Comparison of ENCODE assay signal across 12 cellular contexts in genomic region chrX:153642655-153643430, GRCh38. TPM values are rescaled to one million over a fixed set of nuclear protein-coding genes. Genes with fewer than 3 reads are reported as not detected.
A peak's percentile ranks its signal among the peaks of the same experiment; 100 is the strongest.
DNase-seq lines count a peak whose midpoint lies in the region; ATAC-seq, FAIRE-seq and TF ChIP-seq lines count a peak whose summit lies in the region.
"Had no signal": no experiment of that assay in that cellular context is flagged by ENCODE, and none has a peak within 500 bp of the region (broad histone marks: within the 10 kb centered on the region; RNA-seq: fewer than 3 reads in every experiment).

No MANE protein-coding gene starts in this region.

- H3K27ac ChIP-seq in HEK293 (ENCODE audit: extremely low read depth, low read depth, low read length) = no peak overlapping the region; the same call in 1 of the 2 replicates
- H3K27ac ChIP-seq in dorsolateral prefrontal cortex = peak overlapping the region in 1 of 59 donors; percentile 5
- H3K27ac ChIP-seq: esophagus squamous epithelium had no signal

- no peak for FAIRE-seq in RCC 7860 (lab: Jason Lieb, UNC)

- ATAC-seq in activated CD8-positive, alpha-beta memory T cell treated with anti-CD3 and anti-CD28 coated beads, Interleukin-2, amount 10 ng/mL, durations not matched to agents 7 days and 5 days = no peak
- ATAC-seq in GM18870 (IDR thresholded peaks at IDR 0.05; ENCODE audit: unreplicated experiment) = no peak
- no peak for ATAC-seq in GM18907 (IDR thresholded peaks at IDR 0.05; ENCODE audit: unreplicated experiment)

- intact Hi-C loops in dorsolateral prefrontal cortex (cut with DNase I) = no loop called here

- peak; percentile 41 for DNase-seq in activated CD8-positive, alpha-beta memory T cell treated with anti-CD3 and anti-CD28 coated beads, Interleukin-2, amount 50 U/mL, for 48 hours
- no peak for DNase-seq in activated CD8-positive, alpha-beta memory T cell treated with anti-CD3 and anti-CD28 coated beads, Interleukin-2, amount 10 ng/mL, durations not matched to agents 7 days and 5 days
- DNase-seq in dorsolateral prefrontal cortex (peak in 4 of 10 donors; percentile 2 to 43 (median 36)), progenitor cell of endocrine pancreas (ENCODE audit: low spot score, unreplicated experiment) (no peak), RCC 7860 (ENCODE audit: low spot score) (no peak)
- DNase-seq: esophagus squamous epithelium; NCI-H446; stimulated activated CD4-positive, alpha-beta T cell treated with anti-CD3 and anti-CD28 coated beads, Interleukin-2, amount 100 ng/mL, for 48 hours; SW 1271 had no signal

- peaks cover 43% of the 10 kb centered on the region for H3K27me3 Mint-ChIP-seq in activated CD8-positive, alpha-beta memory T cell treated with anti-CD3 and anti-CD28 coated beads, Interleukin-2, amount 10 ng/mL, durations not matched to agents 7 days and 5 days
- peaks cover 11% of the 10 kb centered on the region for H3K27me3 Mint-ChIP-seq in progenitor cell of endocrine pancreas

- no peak overlapping the region for H3K27ac Mint-ChIP-seq in activated CD8-positive, alpha-beta memory T cell treated with anti-CD3 and anti-CD28 coated beads, Interleukin-2, amount 10 ng/mL, durations not matched to agents 7 days and 5 days
- no peak overlapping the region for H3K27ac Mint-ChIP-seq in progenitor cell of endocrine pancreas

- peaks cover 3% of the 10 kb centered on the region; the same call in 1 of the 2 replicates for H3K4me1 ChIP-seq in HEK293 (ENCODE audit: control insufficient read depth, insufficient read depth, low read length)

- H3K36me3 Mint-ChIP-seq in activated CD8-positive, alpha-beta memory T cell treated with anti-CD3 and anti-CD28 coated beads, Interleukin-2, amount 10 ng/mL, durations not matched to agents 7 days and 5 days = no peaks in the 10 kb centered on the region
- H3K36me3 Mint-ChIP-seq in progenitor cell of endocrine pancreas (ENCODE audit: insufficient read depth) = no peaks in the 10 kb centered on the region

- H3K4me1 Mint-ChIP-seq in activated CD8-positive, alpha-beta memory T cell treated with anti-CD3 and anti-CD28 coated beads, Interleukin-2, amount 10 ng/mL, durations not matched to agents 7 days and 5 days = peaks cover 7% of the 10 kb centered on the region
- H3K4me1 Mint-ChIP-seq in progenitor cell of endocrine pancreas (ENCODE audit: low read depth) = peaks cover 22% of the 10 kb centered on the region

- no peak for TF ChIP-seq CTCF in HEK293 (tag by site-specific recombination; IDR thresholded peaks at IDR 0.05)
- TF ChIP-seq CTCF in dorsolateral prefrontal cortex (IDR thresholded peaks at IDR 0.05 in 54 of 56, conservative IDR thresholded peaks at IDR 0.05 in 2 of 56; ENCODE audit: low read depth in 1 of 56, partially characterized antibody in 56 of 56) = no peak
- TF ChIP-seq CTCF in progenitor cell of endocrine pancreas (IDR thresholded peaks at IDR 0.05; ENCODE audit: unreplicated experiment) = no peak

- H3K36me3 ChIP-seq in HEK293 (ENCODE audit: control insufficient read depth in 2 of 2, insufficient read depth in 1 of 2, low read length in 2 of 2) = no peaks in the 10 kb centered on the region
- H3K36me3 ChIP-seq: esophagus squamous epithelium had no signal

- H3K27me3 ChIP-seq in dorsolateral prefrontal cortex = peaks cover 0 to 95% (median 39%) of the 10 kb centered on the region in 45 donors

- no peaks in the 10 kb centered on the region for H3K9me3 Mint-ChIP-seq in activated CD8-positive, alpha-beta memory T cell treated with anti-CD3 and anti-CD28 coated beads, Interleukin-2, amount 10 ng/mL, durations not matched to agents 7 days and 5 days (ENCODE audit: low read depth)
- H3K9me3 Mint-ChIP-seq in progenitor cell of endocrine pancreas (ENCODE audit: low read depth) = no peaks in the 10 kb centered on the region

- H3K9me3 ChIP-seq in HEK293 (ENCODE audit: control insufficient read depth, insufficient read depth, low read depth, low read length) = no peaks in the 10 kb centered on the region
- H3K9me3 ChIP-seq: esophagus squamous epithelium had no signal

- CTCF ChIA-PET in activated CD8-positive, alpha-beta memory T cell treated with anti-CD3 and anti-CD28 coated beads, Interleukin-2, amount 10 ng/mL, durations not matched to agents 7 days and 5 days (lab: Charles Lee) = interaction anchor here (4.7 kb wide), 1 partner anchor 103 kb away, joined by 19 read pairs; no protein-coding TSS in a partner anchor
- CTCF ChIA-PET in HEK293 (lab: Yijun Ruan, JAX) = interaction anchor here (0.6 to 1.5 kb wide), 10 partner anchors 9 to 161 kb away, joined by 3 to 7 read pairs (median 4); no protein-coding TSS in a partner anchor

- POLR2A ChIA-PET in HEK293 (lab: Yijun Ruan, JAX) = no interaction called here

- no peak overlapping the region for H3K4me3 Mint-ChIP-seq in activated CD8-positive, alpha-beta memory T cell treated with anti-CD3 and anti-CD28 coated beads, Interleukin-2, amount 10 ng/mL, durations not matched to agents 7 days and 5 days
- peak overlapping the region; percentile 66 for H3K4me3 Mint-ChIP-seq in progenitor cell of endocrine pancreas (ENCODE audit: low read depth)

- no peak overlapping the region for H3K4me3 ChIP-seq in HEK293 (ENCODE audit: low read depth, low read length)
- H3K4me3 ChIP-seq in dorsolateral prefrontal cortex = peak overlapping the region in 49 of 59 donors; percentile 7 to 55 (median 40)

TF ChIP-seq in HEK293, 187 proteins besides CTCF, POLR2A, EP300 and RAD21 (continues in another document):
- TF ChIP-seq PATZ1 (tag by site-specific recombination; IDR thresholded peaks at IDR 0.05) (peak; percentile 72), ZNF473 (tag by site-specific recombination; IDR thresholded peaks at IDR 0.05) (0 out of 2 replicates have a peak, but pooled peaks have one; percentile 13), GLI2 (tag by site-specific recombination; IDR thresholded peaks at IDR 0.05; ENCODE audit: borderline replicate concordance, low read depth) (no peak), ZNF138 (tag by site-specific recombination; IDR thresholded peaks at IDR 0.05; ENCODE audit: borderline replicate concordance) (no peak), SCRT1 (tag by site-specific recombination; IDR thresholded peaks at IDR 0.05; ENCODE audit: borderline replicate concordance) (peak; percentile 75; the same call in 1 of the 2 replicates), ELK4 (IDR thresholded peaks at IDR 0.05; ENCODE audit: borderline replicate concordance, low read depth, low read length) (no peak), ZNF416 (tag by site-specific recombination; IDR thresholded peaks at IDR 0.05) (no peak), BCL6B (tag by site-specific recombination; IDR thresholded peaks at IDR 0.05) (no peak), PRDM1 (tag by site-specific recombination; IDR thresholded peaks at IDR 0.05) (no peak)

RNA-seq across cellular contexts. Expression of gene DUSP9, which starts 4.2 kb away (rescaled TPM):
- under 1 TPM in 1 of 2 experiments, not detected in 1; 0.09 TPM for total RNA-seq in activated CD8-positive, alpha-beta memory T cell treated with anti-CD3 and anti-CD28 coated beads, Interleukin-2, amount 10 ng/mL, durations not matched to agents 7 days and 5 days
- total RNA-seq in dorsolateral prefrontal cortex (10 to 100 TPM in 2 of 120 experiments, 1 to 10 TPM in 117, under 1 TPM in 1; 0.93 to 13.7 (median 3.5) TPM), progenitor cell of endocrine pancreas (35.7 and 36.5 TPM in 2 replicates)

RNA-seq across cellular contexts. Expression of gene PNCK, which starts 30.8 kb away (rescaled TPM):
- not detected for total RNA-seq in activated CD8-positive, alpha-beta memory T cell treated with anti-CD3 and anti-CD28 coated beads, Interleukin-2, amount 10 ng/mL, durations not matched to agents 7 days and 5 days
- total RNA-seq in dorsolateral prefrontal cortex (100 to 1,000 TPM in 97 of 120 experiments, 10 to 100 TPM in 23; 27.4 to 186 (median 123) TPM), progenitor cell of endocrine pancreas (5.4 and 6.1 TPM in 2 replicates)

RNA-seq across cellular contexts. Expression of gene CCNQ, which starts 43.9 kb away (rescaled TPM):
- total RNA-seq in activated CD8-positive, alpha-beta memory T cell treated with anti-CD3 and anti-CD28 coated beads, Interleukin-2, amount 10 ng/mL, durations not matched to agents 7 days and 5 days = 10 to 100 TPM; 17.5 to 24.7 TPM
- total RNA-seq in dorsolateral prefrontal cortex (10 to 100 TPM; 15.7 to 45.8 (median 28.2) TPM), progenitor cell of endocrine pancreas (19.1 and 19.2 TPM in 2 replicates)

RNA-seq across cellular contexts. Expression of gene SLC6A8, which starts 44.9 kb away (rescaled TPM):
- total RNA-seq in activated CD8-positive, alpha-beta memory T cell treated with anti-CD3 and anti-CD28 coated beads, Interleukin-2, amount 10 ng/mL, durations not matched to agents 7 days and 5 days = 1 to 10 TPM in 1 of 2 experiments, under 1 TPM in 1; 0.93 to 1.1 TPM
- total RNA-seq in dorsolateral prefrontal cortex (100 to 1,000 TPM in 116 of 120 experiments, 10 to 100 TPM in 4; 86.4 to 357 (median 144) TPM), progenitor cell of endocrine pancreas (52.2 and 55.7 TPM in 2 replicates)
